ENCODE assay signal across 20 cellular contexts in the genomic region with DNA sequence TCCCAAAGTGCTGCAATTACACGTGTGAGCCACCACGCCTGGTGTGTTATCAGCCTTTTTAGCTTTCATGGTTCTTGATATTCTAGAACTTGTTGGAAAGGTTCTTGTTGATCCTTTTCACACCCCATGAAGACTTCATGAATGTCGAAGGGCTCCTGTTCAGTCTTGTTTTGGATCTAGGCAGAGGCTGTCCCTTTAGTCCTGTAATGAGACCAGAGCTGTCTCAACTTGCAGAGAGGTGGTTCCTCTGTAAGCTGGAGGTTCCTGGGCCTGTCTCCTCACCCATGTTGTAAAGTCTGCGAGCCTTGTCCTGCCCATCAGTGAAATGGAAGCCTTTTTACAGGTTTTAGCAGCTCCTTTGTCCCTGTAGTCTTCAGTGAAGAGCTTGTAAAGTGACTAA. TPM values are rescaled to one million over a fixed set of nuclear protein-coding genes. Genes with fewer than 3 reads are reported as not detected.
A peak's percentile ranks its signal among the peaks of the same experiment; 100 is the strongest.
DNase-seq lines count a peak whose midpoint lies in the region; ATAC-seq, FAIRE-seq and TF ChIP-seq lines count a peak whose summit lies in the region.
"Had no signal": no experiment of that assay in that cellular context is flagged by ENCODE, and none has a peak within 500 bp of the region (broad histone marks: within the 10 kb centered on the region; RNA-seq: fewer than 3 reads in every experiment).

No MANE protein-coding gene starts in this region.

- H3K9ac ChIP-seq in HUES64 (ENCODE audit: low read depth, low read length) (no peak overlapping the region), H1 (replicated peaks in 1 of 4; ENCODE audit: extremely low read depth in 1 of 4, low read depth in 3 of 4, low read length in 3 of 4) (no peak overlapping the region), HepG2 (ENCODE audit: insufficient read depth, low read depth, low read length) (no peak overlapping the region)

- peaks cover 15% of the 10 kb centered on the region for H3K79me1 ChIP-seq in H1 (ENCODE audit: low read depth, low read length)

- H3K36me3 Mint-ChIP-seq in GM23338 (ENCODE audit: low read depth) = peaks cover 69% of the 10 kb centered on the region

- TF ChIP-seq RAD21 in H1 (IDR thresholded peaks at IDR 0.05 in 1 of 2, conservative IDR thresholded peaks at IDR 0.05 in 1 of 2; ENCODE audit: low read depth in 2 of 2, low read length in 2 of 2) (no peak), HepG2 (CRISPR knock-in tag; IDR thresholded peaks at IDR 0.05) (no peak)

- no peak overlapping the region for H2BK12ac ChIP-seq in H1 (ENCODE audit: low read depth, low read length)

- H3K4me2 ChIP-seq in GM23338 (no peak overlapping the region), H1 (ENCODE audit: insufficient read depth in 1 of 2, low read depth in 2 of 2, low read length in 2 of 2) (no peak overlapping the region; a peak in 1 of 4 replicates), HepG2 (ENCODE audit: low read depth, low read length) (no peak overlapping the region)

- H2BK5ac ChIP-seq in H1 (ENCODE audit: low read depth, low read length) = no peak overlapping the region; the same call in 1 of the 2 replicates

- 94% methylated on average over 4 of the region's 4 CpGs for WGBS in HUES64
- 90% methylated on average over 4 of the region's 4 CpGs; no CpG with 5 or more reads in 1 of the 2 experiments for WGBS in H1 (ENCODE audit: extremely low coverage in 1 of 2, insufficient coverage in 1 of 2, insufficient read length in 1 of 2, insufficient replicate concordance in 2 of 2, low coverage in 1 of 2, low lambda C conversion rate in 2 of 2, missing lambda C conversion rate in 1 of 2), 2 experiments
- WGBS in HepG2 (ENCODE audit: low lambda C conversion rate) = 95% methylated on average over 4 of the region's 4 CpGs
- 75 to 92% methylated on average over 4 of the region's 4 CpGs for WGBS in testis, 2 donors

- no peaks in the 10 kb centered on the region for H3K9me2 ChIP-seq in GM23338 (ENCODE audit: insufficient read depth)

- H2BK15ac ChIP-seq in H1 (ENCODE audit: low read length) = no peak overlapping the region

- no peak overlapping the region for H2BK20ac ChIP-seq in H1 (ENCODE audit: low read length)

- H3K23me2 ChIP-seq in H1 (ENCODE audit: low read depth, low read length) = no peaks in the 10 kb centered on the region

- FAIRE-seq in H1 (lab: Jason Lieb, UNC) = no peak
- no peak for FAIRE-seq in HepG2 (lab: Jason Lieb, UNC)

- H3F3A ChIP-seq in GM23338 (replicated peaks; ENCODE audit: low read depth) = peaks cover 55% of the 10 kb centered on the region

- no peak overlapping the region for H3K4me3 ChIP-seq in GM23338
- H3K4me3 ChIP-seq in HUES64 (ENCODE audit: low read length) = no peak overlapping the region
- H3K4me3 ChIP-seq in H1 (ENCODE audit: extremely low read depth in 1 of 4, insufficient read depth in 2 of 4, low read depth in 3 of 4, low read length in 4 of 4) = no peak overlapping the region
- H3K4me3 ChIP-seq in muscle layer of duodenum (ENCODE audit: low read depth in 1 of 2, low read length in 2 of 2) = no peak overlapping the region
- no peak overlapping the region for H3K4me3 ChIP-seq in HepG2 (replicated peaks in 1 of 3; ENCODE audit: insufficient read depth in 1 of 3, low read depth in 2 of 3, low read length in 3 of 3)
- H3K4me3 ChIP-seq in testis = no peak overlapping the region
- H3K4me3 ChIP-seq: adrenal gland, gastrocnemius medialis, tibial artery had no signal

- H3K79me2 ChIP-seq in GM23338 (replicated peaks; ENCODE audit: insufficient read depth) = peaks cover 91% of the 10 kb centered on the region
- peaks cover 23 to 75% of the 10 kb centered on the region in 2 experiments for H3K79me2 ChIP-seq in H1 (ENCODE audit: control insufficient read depth in 1 of 2, insufficient read depth in 2 of 2, low read length in 2 of 2)
- H3K79me2 ChIP-seq in HepG2 (ENCODE audit: insufficient read depth, low read length) = peaks cover 56% of the 10 kb centered on the region

- H3K27ac Mint-ChIP-seq in GM23338 = peak overlapping the region; percentile 64

- TF ChIP-seq CTCF in GM23338 (conservative IDR thresholded peaks at IDR 0.05; ENCODE audit: low read depth in 2 of 2) = no peak
- no peak for TF ChIP-seq CTCF in H1 (IDR thresholded peaks at IDR 0.05; ENCODE audit: control extremely low read depth in 1 of 3, insufficient read depth in 1 of 3, low read depth in 1 of 3, low read length in 3 of 3)
- TF ChIP-seq CTCF in HepG2 (CRISPR knock-in tag; IDR thresholded peaks at IDR 0.05) = no peak
- no peak for TF ChIP-seq CTCF in testis (IDR thresholded peaks at IDR 0.05)

- no peak overlapping the region for H2AK5ac ChIP-seq in H1 (ENCODE audit: low read depth, low read length)

- POLR2A ChIA-PET in H1 (lab: Charles Lee; ENCODE audit: partially characterized antibody) (interaction anchor here (0.6 to 3.6 kb wide), 8 partner anchors 12 to 72 kb away, joined by 3 to 17 read pairs (median 8); no protein-coding TSS in a partner anchor), HepG2 (lab: Yijun Ruan, JAX) (no interaction called here)

- H4K8ac ChIP-seq in H1 (ENCODE audit: extremely low read depth, insufficient read depth, low read length) = no peak overlapping the region

- H3K23ac ChIP-seq in H1 (ENCODE audit: insufficient read length) = no peak overlapping the region

- ATAC-seq in GM23338 = no peak
- ATAC-seq in HepG2 = no peak
- ATAC-seq: effector memory CD8-positive, alpha-beta T cell had no signal

- H2AFZ ChIP-seq in GM23338 (no peak overlapping the region), H1 (ENCODE audit: low read length) (no peak overlapping the region), HepG2 (ENCODE audit: low read length) (no peak overlapping the region)

- H3K36me3 ChIP-seq in GM23338 (ENCODE audit: insufficient read depth) = peaks cover 24% of the 10 kb centered on the region
- peaks cover 67% of the 10 kb centered on the region for H3K36me3 ChIP-seq in HUES64 (ENCODE audit: insufficient read depth, low read length)
- peaks cover 12 to 41% (median 22%) of the 10 kb centered on the region in 4 experiments for H3K36me3 ChIP-seq in H1 (ENCODE audit: control insufficient read depth in 2 of 4, insufficient read depth in 4 of 4, low read length in 3 of 4)
- peaks cover 27 to 37% of the 10 kb centered on the region in 2 donors for H3K36me3 ChIP-seq in muscle layer of duodenum (ENCODE audit: control insufficient read depth in 1 of 2, insufficient read depth in 2 of 2, low read length in 2 of 2)
- peaks cover 27 to 58% of the 10 kb centered on the region in 2 experiments for H3K36me3 ChIP-seq in HepG2 (replicated peaks in 1 of 2; ENCODE audit: control insufficient read depth in 1 of 2, insufficient read depth in 2 of 2, low read length in 2 of 2)
- no peaks in the 10 kb centered on the region for H3K36me3 ChIP-seq in testis (ENCODE audit: low read depth, missing control alignments)

- intact Hi-C loops in HepG2 (cut with micrococcal nuclease; ENCODE audit: unreplicated experiment) (no loop called here), head of caudate nucleus (cut with DNase I) (no loop called here), testis (cut with DNase I; ENCODE audit: low total_unique reads) (no loop called here)

- TF ChIP-seq EP300 in H1 (IDR thresholded peaks at IDR 0.05; ENCODE audit: borderline replicate concordance in 1 of 2, low read depth in 2 of 2, low read length in 2 of 2) (no peak), HepG2 (IDR thresholded peaks at IDR 0.05; ENCODE audit: low read depth in 2 of 2, low read length in 2 of 2) (no peak), HepG2 (CRISPR knock-in tag; IDR thresholded peaks at IDR 0.05; ENCODE audit: borderline replicate concordance) (no peak)

- no peaks in the 10 kb centered on the region for H3K9me3 ChIP-seq in HUES64 (ENCODE audit: insufficient read depth, low read depth, low read length)
- H3K9me3 ChIP-seq in H1 (ENCODE audit: insufficient read depth in 2 of 2, low read depth in 1 of 2, low read length in 1 of 2) = no peaks in the 10 kb centered on the region
- no peaks in the 10 kb centered on the region for H3K9me3 ChIP-seq in muscle layer of duodenum (ENCODE audit: control insufficient read depth in 1 of 2, low read length in 2 of 2)
- H3K9me3 ChIP-seq in HepG2 (ENCODE audit: low read length) = no peaks in the 10 kb centered on the region
- H3K9me3 ChIP-seq in testis = no peaks in the 10 kb centered on the region
- H3K9me3 ChIP-seq: adrenal gland, BE2C, gastrocnemius medialis, tibial artery had no signal

- no peak overlapping the region for H4K5ac ChIP-seq in H1 (ENCODE audit: insufficient read length, low read depth, low read length)

- no peak for TF ChIP-seq POLR2A in H1 (IDR thresholded peaks at IDR 0.05; ENCODE audit: control extremely low read depth in 1 of 2, low read depth in 2 of 2, low read length in 2 of 2)
- no peak for TF ChIP-seq POLR2A in HepG2 (IDR thresholded peaks at IDR 0.05; ENCODE audit: insufficient read depth in 1 of 2, low read depth in 2 of 2, low read length in 2 of 2)
- no peak for TF ChIP-seq POLR2A in testis (IDR thresholded peaks at IDR 0.05)

- H3K56ac ChIP-seq in H1 (replicated peaks; ENCODE audit: insufficient read length, low read depth, low read length) = no peak overlapping the region

- H3K4me3 Mint-ChIP-seq in GM23338 = no peak overlapping the region
- H3K4me3 Mint-ChIP-seq: effector memory CD8-positive, alpha-beta T cell had no signal

- DNase-seq in GM23338 (ENCODE audit: low spot score) (no peak), H1 (ENCODE audit: low read depth in 1 of 2, low spot score in 2 of 2) (no peak), HepG2 (ENCODE audit: low spot score) (no peak), head of caudate nucleus (no peak), testis (no peak)
- DNase-seq in activated CD4-positive, CD25-positive, alpha-beta regulatory T cell (lab: John Stamatoyannopoulos, UW) = no peak
- DNase-seq: activated T-cell treated with anti-CD3 and anti-CD28 coated beads for 4 hours; BE2C; Calu3; cerebellar nuclear complex; effector memory CD8-positive, alpha-beta T cell; gastrocnemius medialis; NCI-H1092 treated with DMSO at 0.1 percent for 48 hours; NCI-H748 treated with DMSO at 0.1 percent for 48 hours; T-helper 9 cell had no signal

- H2BK120ac ChIP-seq in H1 (replicated peaks; ENCODE audit: low read depth, low read length) = no peak overlapping the region

- H3K9me3 Mint-ChIP-seq in GM23338 = no peaks in the 10 kb centered on the region
- H3K9me3 Mint-ChIP-seq: effector memory CD8-positive, alpha-beta T cell had no signal

- H3K14ac ChIP-seq in H1 (ENCODE audit: insufficient read length) = no peak overlapping the region

- BruUV-seq in HepG2 (replicated peaks; lab: Mats Ljungman, UMichigan) = no TSS peak

- H3K27me3 ChIP-seq in GM23338 (ENCODE audit: insufficient read depth) (no peaks in the 10 kb centered on the region), HUES64 (ENCODE audit: insufficient read depth, low read length) (no peaks in the 10 kb centered on the region), H1 (replicated peaks in 1 of 4; ENCODE audit: control insufficient read depth in 3 of 4, extremely low read depth in 1 of 4, insufficient read depth in 3 of 4, low read length in 3 of 4) (no peaks in the 10 kb centered on the region), muscle layer of duodenum (ENCODE audit: low read depth, low read length) (no peaks in the 10 kb centered on the region), HepG2 (ENCODE audit: control insufficient read depth in 1 of 2, insufficient read depth in 2 of 2, low read length in 2 of 2) (no peaks in the 10 kb centered on the region), testis (no peaks in the 10 kb centered on the region)
- H3K27me3 ChIP-seq: adrenal gland, BE2C, gastrocnemius medialis, tibial artery had no signal

- CTCF ChIA-PET in H1 (lab: Charles Lee; ENCODE audit: partially characterized antibody) = interaction anchor here (0.6 to 2.7 kb wide), 16 partner anchors 8 to 283 kb away, joined by 3 to 14 read pairs (median 3); no protein-coding TSS in a partner anchor
- CTCF ChIA-PET in HepG2 (lab: Yijun Ruan, JAX; ENCODE audit: low intra/inter-chr PET ratio, low total read pairs) = no interaction called here

- in situ Hi-C loops in HepG2 (cut with HindIII; ENCODE audit: extremely low pct_ligation_motif_present, low pct_unique_long_range_greater_than_20kb) = no loop called here

- H3K4me1 ChIP-seq in GM23338 (ENCODE audit: insufficient read depth) (peaks cover 61% of the 10 kb centered on the region), HUES64 (ENCODE audit: insufficient read depth, low read length) (peaks cover 53% of the 10 kb centered on the region), H1 (replicated peaks in 1 of 4; ENCODE audit: control insufficient read depth in 3 of 4, insufficient read depth in 4 of 4, low read length in 3 of 4) (peaks cover 14 to 32% (median 17%) of the 10 kb centered on the region in 4 experiments), muscle layer of duodenum (ENCODE audit: control insufficient read depth in 1 of 2, insufficient read depth in 2 of 2, low read length in 2 of 2) (peaks cover 0 to 23% of the 10 kb centered on the region in 2 donors), HepG2 (ENCODE audit: insufficient read depth, low read length) (no peaks in the 10 kb centered on the region), testis (peaks cover 24% of the 10 kb centered on the region)
- H3K4me1 ChIP-seq: BE2C had no signal

- H3K27ac ChIP-seq in GM23338 (ENCODE audit: low read depth) (peak overlapping the region; percentile 91), HUES64 (ENCODE audit: low read depth, low read length) (peak overlapping the region; percentile 34), H1 (ENCODE audit: low read depth, low read length) (0 out of 2 replicates have a peak overlapping the region, but pooled peaks have one; percentile 4), muscle layer of duodenum (ENCODE audit: low read length) (peak overlapping the region; percentile 24), HepG2 (ENCODE audit: extremely low read length, insufficient read depth, low read length) (no peak overlapping the region), testis (no peak overlapping the region)
- H3K27ac ChIP-seq: gastrocnemius medialis, HL-60 had no signal

- peaks cover 21% of the 10 kb centered on the region for H3K27me3 Mint-ChIP-seq in GM23338 (ENCODE audit: insufficient read depth, low read depth, poor library complexity)
- H3K27me3 Mint-ChIP-seq: effector memory CD8-positive, alpha-beta T cell had no signal

- H3K18ac ChIP-seq in H1 (ENCODE audit: extremely low read depth, low read length) = no peak overlapping the region; the same call in 1 of the 2 replicates

- H4K20me1 ChIP-seq in GM23338 (replicated peaks; ENCODE audit: insufficient read depth) (peaks cover 76% of the 10 kb centered on the region), H1 (replicated peaks in 1 of 2; ENCODE audit: control insufficient read depth in 1 of 2, insufficient read depth in 2 of 2, low read length in 2 of 2) (peaks cover 31 to 33% of the 10 kb centered on the region in 2 experiments), HepG2 (ENCODE audit: insufficient read depth, low read length) (peaks cover 45% of the 10 kb centered on the region)

- no peak overlapping the region for H3K4ac ChIP-seq in H1 (replicated peaks; ENCODE audit: insufficient read length, low read depth, low read length)

- H3K4me1 Mint-ChIP-seq in GM23338 = peaks cover 69% of the 10 kb centered on the region

- no peak overlapping the region for H4K91ac ChIP-seq in H1 (replicated peaks; ENCODE audit: insufficient read length, low read length)

RNA-seq across cellular contexts. Expression of a gene that starts 38.2 kb away (rescaled TPM):
- 171 and 193 TPM in 2 replicates for total RNA-seq in GM23338 (2014; rRNA removed; shearing (Covaris generic))
- polyA plus RNA-seq in GM23338 (2016; fragmentation: Nextera tagmentation; extraction: Ambion mirVana) = 41.4 and 45.0 TPM in 2 replicates
- polyA plus RNA-seq in HUES64 (2013, experiment 1 of 2) = 85.6 TPM
- 111 TPM for polyA plus RNA-seq in HUES64 (2013, experiment 2 of 2)
- 249 and 255 TPM in 2 replicates for total RNA-seq in H1 (2021; fragmentation: NEBNext Ultra II Directional; extraction: Animal tissue kit (Norgen Biotek cat#: 25700))
- polyA plus RNA-seq in H1 (2011; rRNA removed) = 37.3 and 55.3 TPM in 2 replicates
- 32.6 TPM for polyA plus RNA-seq in H1 (2011; cell fraction: cytosol; rRNA removed)
- 115 TPM for polyA plus RNA-seq in H1 (2011; cell fraction: nucleus; rRNA removed)
- 96.3 to 122 TPM (median 108 TPM) in 4 replicates for polyA plus RNA-seq in H1 (2012, experiment 1 of 2)
- polyA plus RNA-seq in H1 (2012, experiment 2 of 2) = 52.2 TPM
- 64.3 TPM for polyA plus RNA-seq in H1 (2013, experiment 1 of 2)
- 64.7 TPM for polyA plus RNA-seq in H1 (2013, experiment 2 of 2)
- polyA minus RNA-seq in H1 (2011; rRNA and poly(A)+ RNA removed) = 102 and 131 TPM in 2 replicates
- 63.8 TPM for polyA minus RNA-seq in H1 (2011; cell fraction: cytosol; rRNA and poly(A)+ RNA removed)
- 69.0 TPM for polyA minus RNA-seq in H1 (2011; cell fraction: nucleus; rRNA and poly(A)+ RNA removed)
- total RNA-seq in HepG2 (2016; rRNA removed; fragmentation: Illumina TruSeq; extraction: Trizol) = 37.4 TPM in 2 replicates
- 20.7 and 24.3 TPM in 2 replicates for total RNA-seq in HepG2 (2016; cell fraction: cytosol; rRNA removed; fragmentation: Illumina TruSeq; extraction: Trizol; ENCODE audit: low read depth)
- total RNA-seq in HepG2 (2016; cell fraction: insoluble cytoplasmic fraction; rRNA removed; fragmentation: Illumina TruSeq; extraction: Trizol) = 27.7 and 37.0 TPM in 2 replicates
- total RNA-seq in HepG2 (2016; cell fraction: membrane; rRNA removed; fragmentation: Illumina TruSeq; extraction: Trizol) = 20.9 TPM in 2 replicates
- 41.7 and 49.5 TPM in 2 replicates for total RNA-seq in HepG2 (2016; cell fraction: nucleus; rRNA removed; fragmentation: Illumina TruSeq; extraction: Trizol)
- polyA plus RNA-seq in HepG2 (2011; rRNA removed) = 18.9 and 20.8 TPM in 2 replicates
- polyA plus RNA-seq in HepG2 (2011; cell fraction: cytosol; rRNA removed) = 11.9 and 12.5 TPM in 2 replicates
- 87.0 and 122 TPM in 2 replicates for polyA plus RNA-seq in HepG2 (2011; cell fraction: nucleus; rRNA removed)
- 55.6 and 57.4 TPM in 2 replicates for polyA plus RNA-seq in HepG2 (2012)
- 4.0 TPM in 2 replicates for polyA plus RNA-seq in HepG2 (2016; cell fraction: cytosol; fragmentation: Illumina TruSeq; extraction: Trizol; ENCODE audit: low read depth)
- polyA plus RNA-seq in HepG2 (2016; cell fraction: insoluble cytoplasmic fraction; fragmentation: Illumina TruSeq; extraction: Trizol; ENCODE audit: low read depth) = 25.0 and 33.7 TPM in 2 replicates
- polyA plus RNA-seq in HepG2 (2016; cell fraction: membrane; fragmentation: Illumina TruSeq; extraction: Trizol; ENCODE audit: low read depth) = 8.5 and 10.2 TPM in 2 replicates
- polyA plus RNA-seq in HepG2 (2016; cell fraction: nucleus; fragmentation: Illumina TruSeq; extraction: Trizol; ENCODE audit: insufficient read depth, low read depth) = 100 and 106 TPM in 2 replicates
- polyA minus RNA-seq in HepG2 (2011; rRNA and poly(A)+ RNA removed; ENCODE audit: low replicate concordance) = 72.0 and 116 TPM in 2 replicates
- 23.3 and 31.5 TPM in 2 replicates for polyA minus RNA-seq in HepG2 (2011; cell fraction: cytosol; rRNA and poly(A)+ RNA removed)
- 52.6 and 56.1 TPM in 2 replicates for polyA minus RNA-seq in HepG2 (2011; cell fraction: nucleus; rRNA and poly(A)+ RNA removed)
- total RNA-seq in testis = 100 to 1,000 TPM; 175 to 213 TPM
- polyA plus RNA-seq in testis (ENCODE audit: insufficient read depth, low read depth, low replicate concordance) = 111 TPM

Comparison
In these comparisons a context has a peak if more than half of its experiments do, and no peak if none do; other contexts are left out.
1. H3K27ac ChIP-seq: peak in GM23338 (single experiment), HUES64 (single experiment), H1 (single experiment) and muscle layer of duodenum (single experiment); none in HepG2 (single experiment) and testis (0 of 2).